28 cellular contexts compared by ENCODE assay signal in genomic region chr12:58955849-58956248, GRCh38.
"Had no signal": no experiment of that assay in that cellular context is flagged by ENCODE, and none has a peak within 500 bp of the region (broad histone marks: within the 10 kb centered on the region; RNA-seq: fewer than 3 reads in every experiment).

No MANE protein-coding gene starts in this region.

- H3K27me3 ChIP-seq: brain microvascular endothelial cell, dorsolateral prefrontal cortex, esophagus muscularis mucosa, foreskin keratinocyte, gastrocnemius medialis, heart left ventricle had no signal

- H3K9me3 ChIP-seq: esophagus muscularis mucosa, gastrocnemius medialis, heart left ventricle had no signal

- ATAC-seq: activated CD4-positive, alpha-beta T cell treated with anti-CD3 and anti-CD28 coated beads for 36 hours; activated CD8-positive, alpha-beta memory T cell treated with anti-CD3 and anti-CD28 coated beads, Interleukin-2, amount 10 ng/mL, durations not matched to agents 7 days and 5 days; activated CD8-positive, alpha-beta T cell treated with anti-CD3 and anti-CD28 coated beads, Interleukin-2, amount 10 ng/mL, durations not matched to agents 7 days and 5 days; activated T-cell treated with anti-CD3 and anti-CD28 coated beads, Interleukin-2, amount 50 U/mL, for 72 hours; effector memory CD8-positive, alpha-beta T cell; foreskin keratinocyte; gastrocnemius medialis; heart left ventricle had no signal

- H3K36me3 ChIP-seq: brain microvascular endothelial cell, esophagus muscularis mucosa, gastrocnemius medialis, heart left ventricle had no signal

- H3K4me1 ChIP-seq: esophagus muscularis mucosa, foreskin keratinocyte, gastrocnemius medialis, heart left ventricle had no signal

- H3K4me3 ChIP-seq: coronary artery, dorsolateral prefrontal cortex, esophagus muscularis mucosa, gastrocnemius medialis, heart left ventricle had no signal

- H3K27ac ChIP-seq: brain microvascular endothelial cell, coronary artery, dorsolateral prefrontal cortex, esophagus muscularis mucosa, foreskin keratinocyte, gastrocnemius medialis, heart left ventricle had no signal

- DNase-seq: activated CD4-positive, alpha-beta memory T cell treated with anti-CD3 and anti-CD28 coated beads for 36 hours; activated CD4-positive, alpha-beta T cell treated with anti-CD3 and anti-CD28 coated beads for 36 hours; activated CD4-positive, alpha-beta T cell treated with anti-CD3 and anti-CD28 coated beads, Interleukin-2, amount 10 ng/mL, durations not matched to agents 24 days and 14 days; activated CD4-positive, CD25-positive, alpha-beta regulatory T cell; activated CD4-positive, CD25-positive, alpha-beta regulatory T cell treated with anti-CD3 and anti-CD28 coated beads, Interleukin-2, amount 50 U/mL, for 72 hours; activated CD8-positive, alpha-beta memory T cell treated with anti-CD3 and anti-CD28 coated beads, Interleukin-2, amount 10 ng/mL, durations not matched to agents 7 days and 5 days; activated CD8-positive, alpha-beta memory T cell treated with anti-CD3 and anti-CD28 coated beads, Interleukin-2, amount 50 U/mL, for 4 hours; activated CD8-positive, alpha-beta T cell treated with anti-CD3 and anti-CD28 coated beads, Interleukin-2, amount 10 ng/mL, durations not matched to agents 7 days and 5 days; activated gamma-delta T cell; activated naive CD4-positive, alpha-beta T cell; activated naive CD4-positive, alpha-beta T cell treated with anti-CD3 and anti-CD28 coated beads, Interleukin-2, amount 50 U/mL, for 16 hours; activated T-cell treated with anti-CD3 and anti-CD28 coated beads, Interleukin-2, amount 50 U/mL, for 24 hours; activated T-cell treated with anti-CD3 and anti-CD28 coated beads, Interleukin-2, amount 50 U/mL, for 72 hours; amniotic stem cell; anterior cingulate cortex; brain microvascular endothelial cell; dorsolateral prefrontal cortex; effector CD4-positive, alpha-beta T cell; effector memory CD8-positive, alpha-beta T cell; erythroblast; foreskin keratinocyte; gastrocnemius medialis; glutamatergic neuron; heart left ventricle; T-helper 1 cell; T-helper 2 cell had no signal
